8 cellular contexts compared by ENCODE assay signal in the genomic region with DNA sequence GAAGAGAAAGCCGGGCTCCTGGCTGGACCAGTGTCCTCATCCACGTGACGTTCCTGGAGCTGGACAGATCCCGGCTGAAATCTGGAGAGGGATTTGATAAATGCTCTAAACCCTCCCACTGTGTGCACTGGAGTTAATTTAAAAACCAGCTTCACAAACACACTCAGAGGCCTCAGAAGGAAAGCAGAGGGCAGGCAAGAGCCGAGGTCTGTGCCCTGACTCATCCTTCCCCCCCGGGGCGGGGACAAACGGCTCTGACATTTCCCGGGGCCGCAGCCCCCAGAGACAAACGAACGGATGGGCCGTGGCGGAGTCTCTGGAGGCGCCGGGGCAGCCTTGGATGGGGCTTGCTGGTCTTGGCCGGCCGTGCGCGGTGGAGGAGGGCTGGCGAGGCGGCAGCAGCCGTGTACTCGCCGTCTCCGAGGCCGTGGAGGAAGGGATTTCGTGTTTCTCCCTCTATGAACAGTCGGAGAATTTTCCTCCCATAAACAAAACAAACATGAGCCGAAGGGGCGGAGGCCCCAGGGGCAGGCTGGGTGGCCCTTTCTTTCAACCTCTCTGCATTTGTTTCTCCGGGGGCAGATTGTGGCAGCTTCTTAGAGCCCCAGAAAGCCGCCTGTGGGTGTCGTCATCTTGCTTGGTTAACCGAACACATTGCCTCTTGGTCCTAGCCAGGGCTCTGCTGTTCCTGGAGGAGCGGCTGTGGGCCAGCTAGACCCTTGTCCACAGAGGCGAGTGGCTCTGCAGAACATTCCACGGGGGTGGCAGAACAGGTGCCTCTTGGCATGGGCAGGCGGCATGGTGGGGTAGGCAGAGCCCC.
DNase-seq lines count a peak whose midpoint lies in the region; ATAC-seq and TF ChIP-seq lines count a peak whose summit lies in the region.

No MANE protein-coding gene starts in this region.

- H3K27ac ChIP-seq in left ventricle myocardium inferior (replicated peaks) = peak overlapping the region; percentile 52
- H3K27ac ChIP-seq in prostate gland = peak overlapping the region; percentile 37 to 63
- H3K27ac ChIP-seq in aorta (ENCODE audit: low read depth in 1 of 2, low read length in 2 of 2) = peak overlapping the region; percentile 54 to 96

- H3K27me3 Mint-ChIP-seq in CD14-positive monocyte (ENCODE audit: low read depth in 3 of 3) = peaks cover 5 to 21% (median 19%) of the 10 kb centered on the region in 3 donors

- H3K27me3 ChIP-seq in left ventricle myocardium inferior (ENCODE audit: low read depth) (no peaks in the 10 kb centered on the region), prostate gland (replicated peaks; ENCODE audit: insufficient read depth) (no peaks in the 10 kb centered on the region), aorta (ENCODE audit: control insufficient read depth in 1 of 2, insufficient read depth in 2 of 2, low read length in 1 of 2) (no peaks in the 10 kb centered on the region)

- no peaks in the 10 kb centered on the region for H3K36me3 ChIP-seq in left ventricle myocardium inferior
- H3K36me3 ChIP-seq in prostate gland = no peaks in the 10 kb centered on the region
- H3K36me3 ChIP-seq in aorta (ENCODE audit: control insufficient read depth in 1 of 2, insufficient read depth in 2 of 2, low read length in 1 of 2) = no peaks in the 10 kb centered on the region

- H3K4me3 Mint-ChIP-seq in CD14-positive monocyte = peak overlapping the region; percentile 74 to 84

- 16% methylated on average over 35 of the region's 39 CpGs for WGBS in prostate gland
- 3 to 4% methylated on average over 39 of the region's 39 CpGs for WGBS in aorta, 2 donors

- H3K4me3 ChIP-seq in left ventricle myocardium inferior (peak overlapping the region; percentile 59), prostate gland (peak overlapping the region; percentile 10 to 26), aorta (ENCODE audit: low read length in 2 of 2) (peak overlapping the region in 1 of 2 donors; percentile 41)

- ATAC-seq in aorta (ENCODE audit: low FRiP score) (peak; percentile 90), GM21529 (IDR thresholded peaks at IDR 0.05; ENCODE audit: unreplicated experiment) (no peak)

- H3K4me1 ChIP-seq in left ventricle myocardium inferior = peaks cover 12% of the 10 kb centered on the region
- no peaks in the 10 kb centered on the region for H3K4me1 ChIP-seq in prostate gland (replicated peaks)
- H3K4me1 ChIP-seq in aorta (ENCODE audit: control insufficient read depth in 1 of 2, insufficient read depth in 2 of 2, low read length in 2 of 2) = no peaks in the 10 kb centered on the region

- TF ChIP-seq CTCF in CD14-positive monocyte (IDR thresholded peaks at IDR 0.05) (no peak), left ventricle myocardium inferior (IDR thresholded peaks at IDR 0.05; ENCODE audit: borderline replicate concordance) (peak; percentile 53), prostate gland (IDR thresholded peaks at IDR 0.05) (peak in 3 of 4 experiments; percentile 23 to 64 (median 29))

- H3K4me1 Mint-ChIP-seq in CD14-positive monocyte = peaks cover 11% of the 10 kb centered on the region

- no peaks in the 10 kb centered on the region for H3K36me3 Mint-ChIP-seq in CD14-positive monocyte

- no peak for TF ChIP-seq POLR2A in prostate gland (IDR thresholded peaks at IDR 0.05)

- DNase-seq in CD14-positive monocyte (ENCODE audit: low spot score) (no peak), NOMO-1 (lab: John Stamatoyannopoulos, UW; ENCODE audit: unreplicated experiment in 2 of 2) (peak; percentile 45 to 47), left ventricle myocardium inferior (peak; percentile 66), prostate gland (ENCODE audit: low spot score) (peak; percentile 26), aorta (peak; percentile 84 to 95)
- peak; percentile 54 for DNase-seq in activated naive CD4-positive, alpha-beta T cell treated with anti-CD3 and anti-CD28 coated beads, Interleukin-2, amount 50 U/mL, for 16 hours
- DNase-seq in effector CD8-positive, alpha-beta T cell (lab: John Stamatoyannopoulos, UW) = no peak

- H3K9me3 Mint-ChIP-seq in CD14-positive monocyte = peaks cover 0 to 3% (median 0%) of the 10 kb centered on the region in 7 donors

- peaks cover 7% of the 10 kb centered on the region for H3K9me3 ChIP-seq in left ventricle myocardium inferior (replicated peaks)
- H3K9me3 ChIP-seq in prostate gland = no peaks in the 10 kb centered on the region
- H3K9me3 ChIP-seq in aorta (ENCODE audit: control insufficient read depth, low read length) = no peaks in the 10 kb centered on the region

- intact Hi-C loops in CD14-positive monocyte (cut with micrococcal nuclease) (no loop called here), left ventricle myocardium inferior (cut with micrococcal nuclease) (no loop called here), prostate gland (cut with DNase I) (no loop called here), aorta (cut with DNase I) (loop anchor here (5.0 to 10.0 kb wide), 2 partner anchors 37 to 179 kb away; no protein-coding TSS in a partner anchor)

- peak overlapping the region in 1 of 7 donors; percentile 14 for H3K27ac Mint-ChIP-seq in CD14-positive monocyte

Comparison
In these comparisons a context has a peak if more than half of its experiments do, and no peak if none do; other contexts are left out.
1. DNase-seq: peak in NOMO-1 (2 of 2), activated naive CD4-positive, alpha-beta T cell treated with anti-CD3 and anti-CD28 coated beads, Interleukin-2, amount 50 U/mL, for 16 hours (single experiment), left ventricle myocardium inferior (single experiment), prostate gland (single experiment) and aorta (2 of 2); none in CD14-positive monocyte (single experiment) and effector CD8-positive, alpha-beta T cell (single experiment).
2. intact Hi-C loops: an anchor here in aorta (5.0 to 10.0 kb wide); none called in CD14-positive monocyte, left ventricle myocardium inferior and prostate gland.
3. Peak in every context shown above with its lines, with median percentiles within 50 percentile points of each other: H3K27ac ChIP-seq.